In genomic region chr5:74631088-74631960, GRCh38 we compare ENCODE assay signal across 8 cellular contexts. TPM values are rescaled to one million over a fixed set of nuclear protein-coding genes. Genes with fewer than 3 reads are reported as not detected.
DNase-seq lines count a peak whose midpoint lies in the region; ATAC-seq and TF ChIP-seq lines count a peak whose summit lies in the region.

No MANE protein-coding gene starts in this region.

- H3K9ac ChIP-seq in endodermal cell (ENCODE audit: extremely low read depth, low read length, poor library complexity, severe bottlenecking), result peak overlapping the region; percentile 21
- H3K9ac ChIP-seq in neural progenitor cell, result no peak overlapping the region

- H3K27ac ChIP-seq in PC-9 (peak overlapping the region; percentile 90), endodermal cell (ENCODE audit: low read depth, low read length) (peak overlapping the region; percentile 90), neural progenitor cell (peak overlapping the region; percentile 26)

- H3K4me1 ChIP-seq in PC-9 (replicated peaks; ENCODE audit: insufficient read depth), result peaks cover 98% of the 10 kb centered on the region
- peaks cover 36% of the 10 kb centered on the region for H3K4me1 ChIP-seq in endodermal cell (ENCODE audit: control insufficient read depth, insufficient read depth, low read length)
- peaks cover 64% of the 10 kb centered on the region for H3K4me1 ChIP-seq in neural progenitor cell

- H3K79me2 ChIP-seq in PC-9 (ENCODE audit: low read depth) (peaks cover 95% of the 10 kb centered on the region), neural progenitor cell (ENCODE audit: low read depth) (peaks cover 90% of the 10 kb centered on the region)

- intact Hi-C loops in PC-9 (cut with micrococcal nuclease; ENCODE audit: unreplicated experiment), result loop anchor here (5.0 kb wide), 1 partner anchor 39 kb away; no protein-coding TSS in a partner anchor

- TF ChIP-seq CTCF in PC-9 (conservative IDR thresholded peaks at IDR 0.05), result no peak
- no peak for TF ChIP-seq CTCF in endodermal cell (conservative IDR thresholded peaks at IDR 0.05)
- no peak for TF ChIP-seq CTCF in neural progenitor cell (IDR thresholded peaks at IDR 0.05)

- POLR2A ChIA-PET in PC-9 (lab: Charles Lee; ENCODE audit: unreplicated experiment), result interaction anchor here (0.5 to 0.7 kb wide), 3 partner anchors 240 to 1797 kb away, joined by 3 to 5 read pairs (median 4); no protein-coding TSS in a partner anchor

- H3K27ac Mint-ChIP-seq in endodermal cell (peak overlapping the region; percentile 79), neural progenitor cell (peak overlapping the region; percentile 92)

- WGBS in endodermal cell (ENCODE audit: insufficient coverage in 1 of 2, insufficient read length in 1 of 2), 2 experiments, result 15 to 44% methylated on average over 5 to 11 of the region's 11 CpGs

- H3K4me3 ChIP-seq in PC-9 (peak overlapping the region; percentile 30; the same call in 1 of the 2 replicates), endodermal cell (ENCODE audit: low read length) (peak overlapping the region; percentile 56), neural progenitor cell (no peak overlapping the region)

- H3K9me2 ChIP-seq in PC-9 (ENCODE audit: insufficient read depth), result no peaks in the 10 kb centered on the region

- H3K36me3 Mint-ChIP-seq in endodermal cell (ENCODE audit: low read depth), result peaks cover 70% of the 10 kb centered on the region
- H3K36me3 Mint-ChIP-seq in neural progenitor cell, result peaks cover 37% of the 10 kb centered on the region

- H3K27me3 ChIP-seq in PC-9 (ENCODE audit: insufficient read depth, low read depth), result no peaks in the 10 kb centered on the region
- no peaks in the 10 kb centered on the region for H3K27me3 ChIP-seq in endodermal cell (ENCODE audit: control insufficient read depth, insufficient read depth, low read length, poor library complexity, severe bottlenecking)
- no peaks in the 10 kb centered on the region for H3K27me3 ChIP-seq in neural progenitor cell

- H2AFZ ChIP-seq in PC-9, result no peak overlapping the region
- no peak overlapping the region for H2AFZ ChIP-seq in neural progenitor cell (replicated peaks)

- H3K36me3 ChIP-seq in PC-9 (ENCODE audit: low read depth), result peaks cover 82% of the 10 kb centered on the region
- peaks cover 77% of the 10 kb centered on the region for H3K36me3 ChIP-seq in endodermal cell (ENCODE audit: control insufficient read depth, insufficient read depth, low read length)
- peaks cover 10% of the 10 kb centered on the region for H3K36me3 ChIP-seq in neural progenitor cell

- H3K9me3 Mint-ChIP-seq in endodermal cell (no peaks in the 10 kb centered on the region), neural progenitor cell (no peaks in the 10 kb centered on the region)

- H3K4me1 Mint-ChIP-seq in endodermal cell (peaks cover 76% of the 10 kb centered on the region), neural progenitor cell (peaks cover 90% of the 10 kb centered on the region)

- H3K9me3 ChIP-seq in PC-9 (ENCODE audit: insufficient read depth, low read depth), result no peaks in the 10 kb centered on the region
- no peaks in the 10 kb centered on the region for H3K9me3 ChIP-seq in endodermal cell (ENCODE audit: control insufficient read depth, low read length)
- no peaks in the 10 kb centered on the region for H3K9me3 ChIP-seq in neural progenitor cell (ENCODE audit: low read depth)

- H3K4me3 Mint-ChIP-seq in endodermal cell (peak overlapping the region; percentile 30), neural progenitor cell (peak overlapping the region; percentile 28)

- CTCF ChIA-PET in PC-9 (lab: Charles Lee), result no interaction called here

- peaks cover 33% of the 10 kb centered on the region for H4K20me1 ChIP-seq in PC-9 (ENCODE audit: insufficient read depth)
- peaks cover 86% of the 10 kb centered on the region for H4K20me1 ChIP-seq in neural progenitor cell (ENCODE audit: low read depth)

- ATAC-seq in GM18907 (IDR thresholded peaks at IDR 0.05; ENCODE audit: unreplicated experiment) (peak; percentile 93), HG03060 (IDR thresholded peaks at IDR 0.05; ENCODE audit: low read depth, unreplicated experiment) (peak; percentile 91)

- BruUV-seq in PC-9 (replicated peaks; lab: Mats Ljungman, UMichigan), result no TSS peak

- DNase-seq in AML-193 (lab: John Stamatoyannopoulos, UW) (peak; percentile 84 to 90), PC-9 (no peak), endodermal cell (peak; percentile 87), neural progenitor cell (ENCODE audit: low spot score) (peak; percentile 37), NCI-H345 (lab: John Stamatoyannopoulos, UW) (no peak), NCI-H1417 treated with DMSO at 0.1 percent for 48 hours (lab: John Stamatoyannopoulos, UW) (no peak)

- H3F3A ChIP-seq in PC-9 (ENCODE audit: insufficient read depth, low read depth) (peaks cover 95% of the 10 kb centered on the region), neural progenitor cell (ENCODE audit: low read depth) (peaks cover 70% of the 10 kb centered on the region)

- peak overlapping the region; percentile 70 for H3K4me2 ChIP-seq in PC-9
- H3K4me2 ChIP-seq in neural progenitor cell, result peak overlapping the region; percentile 59

- H3K27me3 Mint-ChIP-seq in endodermal cell (ENCODE audit: insufficient read depth) (no peaks in the 10 kb centered on the region), neural progenitor cell (ENCODE audit: insufficient read depth, low read depth) (peaks cover 1% of the 10 kb centered on the region)

RNA-seq across cellular contexts. Expression of gene ENC1, which starts 9.2 kb away (rescaled TPM):
- total RNA-seq in PC-9 (2021), result 38.8 and 53.6 TPM in 2 replicates
- 10 to 100 TPM; 64.2 to 70.8 TPM for total RNA-seq in endodermal cell
- polyA plus RNA-seq in endodermal cell (2013, experiment 1 of 2), result 157 TPM
- polyA plus RNA-seq in endodermal cell (2013, experiment 2 of 2), result 160 TPM
- 73.8 and 146 TPM in 2 replicates for total RNA-seq in neural progenitor cell (ENCODE audit: low replicate concordance)

RNA-seq across cellular contexts. Expression of gene HEXB, which starts 53.7 kb away (rescaled TPM):
- total RNA-seq in PC-9 (2021) (84.6 and 92.3 TPM in 2 replicates), endodermal cell (100 to 1,000 TPM in 1 of 2 donors, 10 to 100 TPM in 1; 68.4 to 112 TPM), neural progenitor cell (ENCODE audit: low replicate concordance) (56.3 and 65.6 TPM in 2 replicates)
- 47.2 TPM for polyA plus RNA-seq in endodermal cell (2013, experiment 1 of 2)
- 42.9 TPM for polyA plus RNA-seq in endodermal cell (2013, experiment 2 of 2)

Comparison
In these comparisons a context has a peak if more than half of its experiments do, and no peak if none do; other contexts are left out.
1. DNase-seq: peak in AML-193 (2 of 2), endodermal cell (single experiment) and neural progenitor cell (single experiment); none in PC-9 (0 of 2), NCI-H345 (single experiment) and NCI-H1417 treated with DMSO at 0.1 percent for 48 hours (single experiment).
2. H3K27ac ChIP-seq: peak in every context shown above with its lines; median percentile 90 in PC-9; 90 in endodermal cell; 26 in neural progenitor cell.